In the genomic region with DNA sequence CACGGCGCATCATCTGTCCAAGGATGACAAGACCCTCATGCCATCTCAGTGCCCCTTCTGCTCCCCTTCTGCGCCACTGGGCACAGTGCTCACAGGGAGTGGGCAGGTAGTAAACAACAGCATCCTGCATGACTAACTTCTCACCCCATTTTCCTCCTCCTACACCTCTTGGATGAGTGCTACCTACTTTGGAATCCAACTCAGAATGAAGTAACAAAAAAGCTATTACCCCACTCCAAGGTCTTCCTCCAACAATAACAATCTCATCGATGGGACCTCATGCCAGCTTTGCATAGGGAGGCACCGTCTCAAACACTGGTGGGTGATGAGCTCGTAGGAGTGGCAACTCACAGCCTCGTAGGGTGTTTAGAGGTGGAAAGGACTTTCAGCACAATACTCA, we compare ENCODE assay signal across 24 cellular contexts.
"Had no signal": no experiment of that assay in that cellular context is flagged by ENCODE, and none has a peak within 500 bp of the region (broad histone marks: within the 10 kb centered on the region; RNA-seq: fewer than 3 reads in every experiment).

No MANE protein-coding gene starts in this region.

- H3K4me3 ChIP-seq: coronary artery, dorsolateral prefrontal cortex, esophagus muscularis mucosa, gastrocnemius medialis had no signal

- H3K4me1 ChIP-seq: foreskin keratinocyte, gastrocnemius medialis had no signal

- DNase-seq: activated CD4-positive, alpha-beta memory T cell treated with anti-CD3 and anti-CD28 coated beads for 36 hours; activated CD4-positive, alpha-beta T cell treated with anti-CD3 and anti-CD28 coated beads for 36 hours; activated CD4-positive, alpha-beta T cell treated with anti-CD3 and anti-CD28 coated beads, Interleukin-2, amount 10 ng/mL, durations not matched to agents 24 days and 14 days; activated CD4-positive, CD25-positive, alpha-beta regulatory T cell; activated CD4-positive, CD25-positive, alpha-beta regulatory T cell treated with anti-CD3 and anti-CD28 coated beads, Interleukin-2, amount 50 U/mL, for 72 hours; activated CD8-positive, alpha-beta memory T cell treated with anti-CD3 and anti-CD28 coated beads, Interleukin-2, amount 10 ng/mL, durations not matched to agents 7 days and 5 days; activated CD8-positive, alpha-beta memory T cell treated with anti-CD3 and anti-CD28 coated beads, Interleukin-2, amount 50 U/mL, for 4 hours; activated CD8-positive, alpha-beta T cell treated with anti-CD3 and anti-CD28 coated beads, Interleukin-2, amount 10 ng/mL, durations not matched to agents 7 days and 5 days; activated effector memory CD4-positive, alpha-beta T cell treated with anti-CD3 and anti-CD28 coated beads, Interleukin-2, amount 50 U/mL, for 16 hours; activated naive CD4-positive, alpha-beta T cell treated with anti-CD3 and anti-CD28 coated beads for 36 hours; activated naive CD8-positive, alpha-beta T cell treated with anti-CD3 and anti-CD28 coated beads, Interleukin-2, amount 10 ng/mL, durations not matched to agents 7 days and 5 days; activated T-cell treated with anti-CD3 and anti-CD28 coated beads, Interleukin-2, amount 50 U/mL, for 1 hour; activated T-cell treated with anti-CD3 and anti-CD28 coated beads, Interleukin-2, amount 50 U/mL, for 48 hours; anterior cingulate cortex; brain microvascular endothelial cell; effector memory CD4-positive, alpha-beta T cell; erythroblast; foreskin keratinocyte; gastrocnemius medialis; glutamatergic neuron; T-helper 2 cell had no signal

- ATAC-seq: activated CD4-positive, alpha-beta T cell treated with anti-CD3 and anti-CD28 coated beads for 36 hours; activated CD8-positive, alpha-beta memory T cell treated with anti-CD3 and anti-CD28 coated beads, Interleukin-2, amount 10 ng/mL, durations not matched to agents 7 days and 5 days; activated CD8-positive, alpha-beta T cell treated with anti-CD3 and anti-CD28 coated beads, Interleukin-2, amount 10 ng/mL, durations not matched to agents 7 days and 5 days; foreskin keratinocyte; gastrocnemius medialis had no signal

- H3K9me3 ChIP-seq: esophagus muscularis mucosa, gastrocnemius medialis had no signal

- H3K36me3 ChIP-seq: brain microvascular endothelial cell, esophagus muscularis mucosa, gastrocnemius medialis had no signal

- H3K27me3 ChIP-seq: brain microvascular endothelial cell, dorsolateral prefrontal cortex, esophagus muscularis mucosa, foreskin keratinocyte, gastrocnemius medialis had no signal

- H3K27ac ChIP-seq: brain microvascular endothelial cell, coronary artery, esophagus muscularis mucosa, foreskin keratinocyte, gastrocnemius medialis had no signal
